8 cellular contexts compared by ENCODE assay signal in genomic region chr3:122513386-122514122, GRCh38. TPM values are rescaled to one million over a fixed set of nuclear protein-coding genes. Genes with fewer than 3 reads are reported as not detected.
DNase-seq lines count a peak whose midpoint lies in the region; ATAC-seq and TF ChIP-seq lines count a peak whose summit lies in the region.

No MANE protein-coding gene starts in this region.

- peaks cover 19% of the 10 kb centered on the region for H3K4me1 ChIP-seq in iPS-15b (ENCODE audit: control insufficient read depth, insufficient read depth, low read length)

- CTCF ChIA-PET in activated CD4-positive, alpha-beta T cell treated with anti-CD3 and anti-CD28 coated beads, Interleukin-2, amount 10 ng/mL, durations not matched to agents 7 days and 5 days (lab: Charles Lee): interaction anchor here (2.3 kb wide), 1 partner anchor 129 kb away, joined by 7 read pairs; the partner anchor contains the start of gene FAM162A
- CTCF ChIA-PET in activated B cell treated with CpG ODN at 0.5 μM for 24 hours (lab: Charles Lee): no interaction called here

- no peaks in the 10 kb centered on the region for H3K27me3 ChIP-seq in iPS-15b (ENCODE audit: control insufficient read depth, insufficient read depth, low read length)

- peak overlapping the region; percentile 89 for H3K27ac Mint-ChIP-seq in activated CD4-positive, alpha-beta T cell treated with anti-CD3 and anti-CD28 coated beads, Interleukin-2, amount 10 ng/mL, durations not matched to agents 7 days and 5 days
- peak overlapping the region; percentile 82 for H3K27ac Mint-ChIP-seq in activated B cell treated with CpG ODN at 0.5 μM for 24 hours
- peak overlapping the region; percentile 72 to 92 for H3K27ac Mint-ChIP-seq in stimulated activated naive CD8-positive, alpha-beta T cell treated with anti-CD3 and anti-CD28 coated beads, Interleukin-15, amount 100 ng/mL, for 72 hours

- H3K9me3 Mint-ChIP-seq in activated CD4-positive, alpha-beta T cell treated with anti-CD3 and anti-CD28 coated beads, Interleukin-2, amount 10 ng/mL, durations not matched to agents 7 days and 5 days: peaks cover 4% of the 10 kb centered on the region
- peaks cover 8% of the 10 kb centered on the region for H3K9me3 Mint-ChIP-seq in activated B cell treated with CpG ODN at 0.5 μM for 24 hours
- H3K9me3 Mint-ChIP-seq in stimulated activated naive CD8-positive, alpha-beta T cell treated with anti-CD3 and anti-CD28 coated beads, Interleukin-15, amount 100 ng/mL, for 72 hours: peaks cover 7 to 12% of the 10 kb centered on the region in 2 donors

- H3K27me3 Mint-ChIP-seq in activated CD4-positive, alpha-beta T cell treated with anti-CD3 and anti-CD28 coated beads, Interleukin-2, amount 10 ng/mL, durations not matched to agents 7 days and 5 days: peaks cover 1% of the 10 kb centered on the region
- no peaks in the 10 kb centered on the region for H3K27me3 Mint-ChIP-seq in activated B cell treated with CpG ODN at 0.5 μM for 24 hours
- H3K27me3 Mint-ChIP-seq in stimulated activated naive CD8-positive, alpha-beta T cell treated with anti-CD3 and anti-CD28 coated beads, Interleukin-15, amount 100 ng/mL, for 72 hours: peaks cover 3% of the 10 kb centered on the region

- H3K4me1 Mint-ChIP-seq in activated CD4-positive, alpha-beta T cell treated with anti-CD3 and anti-CD28 coated beads, Interleukin-2, amount 10 ng/mL, durations not matched to agents 7 days and 5 days: peaks cover 38% of the 10 kb centered on the region
- peaks cover 50% of the 10 kb centered on the region for H3K4me1 Mint-ChIP-seq in activated B cell treated with CpG ODN at 0.5 μM for 24 hours
- peaks cover 56% of the 10 kb centered on the region for H3K4me1 Mint-ChIP-seq in stimulated activated naive CD8-positive, alpha-beta T cell treated with anti-CD3 and anti-CD28 coated beads, Interleukin-15, amount 100 ng/mL, for 72 hours

- H3K9me3 ChIP-seq in iPS-15b (ENCODE audit: control insufficient read depth, insufficient read depth, low read length): no peaks in the 10 kb centered on the region

- H3K36me3 ChIP-seq in iPS-15b (ENCODE audit: control insufficient read depth, insufficient read depth, low read length): no peaks in the 10 kb centered on the region

- intact Hi-C loops in activated B cell treated with CpG ODN at 0.5 μM for 24 hours (cut with micrococcal nuclease): loop anchor here (1.0 to 10.0 kb wide), 11 partner anchors 17 to 1071 kb away; partner anchors contain the start of genes GOLGB1, HACD2, HSPBAP1 and MIX23

- peak overlapping the region; percentile 85 for H3K4me3 Mint-ChIP-seq in activated CD4-positive, alpha-beta T cell treated with anti-CD3 and anti-CD28 coated beads, Interleukin-2, amount 10 ng/mL, durations not matched to agents 7 days and 5 days
- peak overlapping the region; percentile 82 for H3K4me3 Mint-ChIP-seq in activated B cell treated with CpG ODN at 0.5 μM for 24 hours
- peak overlapping the region; percentile 76 to 87 for H3K4me3 Mint-ChIP-seq in stimulated activated naive CD8-positive, alpha-beta T cell treated with anti-CD3 and anti-CD28 coated beads, Interleukin-15, amount 100 ng/mL, for 72 hours

- peaks cover 5% of the 10 kb centered on the region for H3K36me3 Mint-ChIP-seq in activated CD4-positive, alpha-beta T cell treated with anti-CD3 and anti-CD28 coated beads, Interleukin-2, amount 10 ng/mL, durations not matched to agents 7 days and 5 days (ENCODE audit: low read depth)
- H3K36me3 Mint-ChIP-seq in activated B cell treated with CpG ODN at 0.5 μM for 24 hours (ENCODE audit: low read depth): peaks cover 21% of the 10 kb centered on the region

- ATAC-seq in activated B cell treated with CpG ODN at 0.5 μM for 24 hours (ENCODE audit: low read depth) (no peak), HG03521 (IDR thresholded peaks at IDR 0.05; ENCODE audit: unreplicated experiment) (no peak), esophagus mucosa (no peak)
- no peak for ATAC-seq in stimulated activated naive CD8-positive, alpha-beta T cell treated with anti-CD3 and anti-CD28 coated beads, Interleukin-15, amount 100 ng/mL, for 72 hours

- POLR2A ChIA-PET in activated CD4-positive, alpha-beta T cell treated with anti-CD3 and anti-CD28 coated beads, Interleukin-2, amount 10 ng/mL, durations not matched to agents 7 days and 5 days (lab: Charles Lee): no interaction called here
- POLR2A ChIA-PET in activated B cell treated with CpG ODN at 0.5 μM for 24 hours (lab: Charles Lee): interaction anchor here (0.6 to 2.2 kb wide), 5 partner anchors 54 to 853 kb away, joined by 3 to 16 read pairs (median 4); partner anchors contain the start of genes HCLS1 and WDR5B

- no peak overlapping the region for H3K9ac ChIP-seq in iPS-15b (ENCODE audit: low read depth, low read length)

- DNase-seq in activated CD4-positive, alpha-beta T cell treated with anti-CD3 and anti-CD28 coated beads, Interleukin-2, amount 10 ng/mL, durations not matched to agents 7 days and 5 days: no peak
- no peak for DNase-seq in activated CD4-positive, alpha-beta T cell treated with anti-CD3 and anti-CD28 coated beads for 48 hours
- DNase-seq in activated B cell treated with CpG ODN at 0.5 μM for 24 hours: no peak
- no peak for DNase-seq in stimulated activated naive CD8-positive, alpha-beta T cell treated with anti-CD3 and anti-CD28 coated beads, Interleukin-15, amount 100 ng/mL, for 72 hours
- no peak for DNase-seq in COR-L47 (lab: John Stamatoyannopoulos, UW)

- H3K4me3 ChIP-seq in iPS-15b (ENCODE audit: low read depth, low read length): peak overlapping the region; percentile 64

- no peak for TF ChIP-seq CTCF in activated B cell treated with CpG ODN at 0.5 μM for 24 hours (IDR thresholded peaks at IDR 0.05)

RNA-seq across cellular contexts. Expression of gene KPNA1, which starts 1.2 kb away (rescaled TPM):
- 10 to 100 TPM; 48.8 to 53.3 TPM for total RNA-seq in activated CD4-positive, alpha-beta T cell treated with anti-CD3 and anti-CD28 coated beads, Interleukin-2, amount 10 ng/mL, durations not matched to agents 7 days and 5 days
- total RNA-seq in activated B cell treated with CpG ODN at 0.5 μM for 24 hours (72.9 and 76.4 TPM in 2 replicates), esophagus mucosa (54.2 TPM)

RNA-seq across cellular contexts. Expression of gene PARP9, which starts 50.5 kb away (rescaled TPM):
- total RNA-seq in activated CD4-positive, alpha-beta T cell treated with anti-CD3 and anti-CD28 coated beads, Interleukin-2, amount 10 ng/mL, durations not matched to agents 7 days and 5 days: 100 to 1,000 TPM; 172 to 186 TPM
- total RNA-seq in activated B cell treated with CpG ODN at 0.5 μM for 24 hours (45.9 and 50.8 TPM in 2 replicates), esophagus mucosa (27.5 TPM)

RNA-seq across cellular contexts. Expression of gene DTX3L, which starts 50.6 kb away (rescaled TPM):
- 100 to 1,000 TPM; 162 to 189 TPM for total RNA-seq in activated CD4-positive, alpha-beta T cell treated with anti-CD3 and anti-CD28 coated beads, Interleukin-2, amount 10 ng/mL, durations not matched to agents 7 days and 5 days
- total RNA-seq in activated B cell treated with CpG ODN at 0.5 μM for 24 hours: 73.8 and 76.5 TPM in 2 replicates
- total RNA-seq in esophagus mucosa: 28.5 TPM
